Comparison of ENCODE assay signal across 12 cellular contexts in the genomic region with DNA sequence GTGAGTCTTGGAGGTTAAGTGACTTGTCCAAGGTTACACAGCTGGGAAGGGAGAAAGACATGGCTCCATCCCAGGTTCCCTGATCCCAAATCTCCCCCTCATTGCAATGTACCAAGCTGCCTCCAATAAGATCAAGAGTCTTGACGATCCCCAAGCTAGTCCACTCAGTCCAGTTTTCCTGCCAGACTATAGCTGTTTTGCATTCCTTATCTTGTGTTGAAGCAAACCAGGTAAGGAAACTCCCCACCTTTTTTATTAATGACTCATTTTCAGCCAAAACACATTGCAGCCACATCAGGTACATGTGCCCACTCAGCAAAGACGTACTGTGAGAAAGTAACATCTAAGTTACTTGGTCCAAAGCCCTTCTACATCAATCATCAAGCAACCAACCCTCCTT. TPM values are rescaled to one million over a fixed set of nuclear protein-coding genes. Genes with fewer than 3 reads are reported as not detected.
DNase-seq lines count a peak whose midpoint lies in the region; ATAC-seq, FAIRE-seq and TF ChIP-seq lines count a peak whose summit lies in the region.
"Had no signal": no experiment of that assay in that cellular context is flagged by ENCODE, and none has a peak within 500 bp of the region (broad histone marks: within the 10 kb centered on the region; RNA-seq: fewer than 3 reads in every experiment).

No MANE protein-coding gene starts in this region.

- peak; percentile 38 for ATAC-seq in stimulated activated naive CD8-positive, alpha-beta T cell treated with anti-CD3 and anti-CD28 coated beads, Interleukin-15, Interleukin-2, amounts not matched to agents 100 U/mL and 50 U/mL, for 24 hours
- ATAC-seq in GM18870 (IDR thresholded peaks at IDR 0.05; ENCODE audit: unreplicated experiment) (no peak), HG03378 (IDR thresholded peaks at IDR 0.05; ENCODE audit: unreplicated experiment) (no peak)

- DNase-seq in activated CD4-positive, alpha-beta T cell treated with anti-CD3 and anti-CD28 coated beads, Interleukin-2, amount 10 ng/mL, durations not matched to agents 24 days and 14 days: no peak
- no peak for DNase-seq in activated CD4-positive, alpha-beta T cell treated with anti-CD3 and anti-CD28 coated beads for 48 hours
- DNase-seq in RCC 7860 (ENCODE audit: low spot score) (peak; percentile 89), endothelial cell (ENCODE audit: low spot score) (no peak), NCI-H187 treated with DMSO at 0.1 percent for 48 hours (lab: John Stamatoyannopoulos, UW) (no peak)
- DNase-seq in stimulated activated naive CD8-positive, alpha-beta T cell treated with anti-CD3 and anti-CD28 coated beads, Interleukin-15, Interleukin-2, amounts not matched to agents 100 U/mL and 50 U/mL, for 24 hours: no peak
- DNase-seq: AML-193, cortex of kidney had no signal

- peaks cover 65% of the 10 kb centered on the region for H3K4me1 Mint-ChIP-seq in activated CD4-positive, alpha-beta T cell treated with anti-CD3 and anti-CD28 coated beads, Interleukin-2, amount 10 ng/mL, durations not matched to agents 24 days and 14 days
- H3K4me1 Mint-ChIP-seq in endothelial cell (ENCODE audit: unreplicated experiment): peaks cover 39% of the 10 kb centered on the region

- H3K27me3 Mint-ChIP-seq in activated CD4-positive, alpha-beta T cell treated with anti-CD3 and anti-CD28 coated beads, Interleukin-2, amount 10 ng/mL, durations not matched to agents 24 days and 14 days: no peaks in the 10 kb centered on the region
- peaks cover 6% of the 10 kb centered on the region for H3K27me3 Mint-ChIP-seq in endothelial cell (ENCODE audit: unreplicated experiment)

- FAIRE-seq in RCC 7860 (lab: Jason Lieb, UNC): peak; percentile 88

- H3K27ac Mint-ChIP-seq in activated CD4-positive, alpha-beta T cell treated with anti-CD3 and anti-CD28 coated beads, Interleukin-2, amount 10 ng/mL, durations not matched to agents 24 days and 14 days: peak overlapping the region; percentile 92
- H3K27ac Mint-ChIP-seq in endothelial cell (ENCODE audit: unreplicated experiment): peak overlapping the region; percentile 22

- peak overlapping the region; percentile 62 for H3K4me3 Mint-ChIP-seq in activated CD4-positive, alpha-beta T cell treated with anti-CD3 and anti-CD28 coated beads, Interleukin-2, amount 10 ng/mL, durations not matched to agents 24 days and 14 days
- no peak overlapping the region for H3K4me3 Mint-ChIP-seq in endothelial cell (ENCODE audit: unreplicated experiment)

- no peak for TF ChIP-seq CTCF in endothelial cell (IDR thresholded peaks at IDR 0.05; ENCODE audit: unreplicated experiment)

- intact Hi-C loops in activated CD4-positive, alpha-beta T cell treated with anti-CD3 and anti-CD28 coated beads, Interleukin-2, amount 10 ng/mL, durations not matched to agents 24 days and 14 days (cut with micrococcal nuclease): loop anchor here (1.0 to 10.0 kb wide), 6 partner anchors 11 to 121 kb away; no protein-coding TSS in a partner anchor

- H3K9me3 Mint-ChIP-seq in activated CD4-positive, alpha-beta T cell treated with anti-CD3 and anti-CD28 coated beads, Interleukin-2, amount 10 ng/mL, durations not matched to agents 24 days and 14 days: peaks cover 11% of the 10 kb centered on the region
- no peaks in the 10 kb centered on the region for H3K9me3 Mint-ChIP-seq in endothelial cell (ENCODE audit: unreplicated experiment)

- H3K36me3 Mint-ChIP-seq in activated CD4-positive, alpha-beta T cell treated with anti-CD3 and anti-CD28 coated beads, Interleukin-2, amount 10 ng/mL, durations not matched to agents 24 days and 14 days (ENCODE audit: low read depth): peaks cover 7% of the 10 kb centered on the region
- H3K36me3 Mint-ChIP-seq in endothelial cell (ENCODE audit: low read depth, unreplicated experiment): no peaks in the 10 kb centered on the region

RNA-seq across cellular contexts. Expression of a gene that starts 41.9 kb away (rescaled TPM):
- total RNA-seq in activated CD4-positive, alpha-beta T cell treated with anti-CD3 and anti-CD28 coated beads, Interleukin-2, amount 10 ng/mL, durations not matched to agents 24 days and 14 days: 0.80 and 0.93 TPM in 2 replicates
- total RNA-seq in endothelial cell (ENCODE audit: unreplicated experiment): not detected
- total RNA-seq: SK-MEL-5, thoracic aorta had no signal
